In genomic region chr7:121932768-121933167, GRCh38 we compare ENCODE assay signal across 22 cellular contexts. TPM values are rescaled to one million over a fixed set of nuclear protein-coding genes. Genes with fewer than 3 reads are reported as not detected.
"Had no signal": no experiment of that assay in that cellular context is flagged by ENCODE, and none has a peak within 500 bp of the region (broad histone marks: within the 10 kb centered on the region; RNA-seq: fewer than 3 reads in every experiment).

No MANE protein-coding gene starts in this region.

- H3K36me3 Mint-ChIP-seq: naive thymus-derived CD4-positive, alpha-beta T cell had no signal

- H3K4me1 Mint-ChIP-seq: naive thymus-derived CD4-positive, alpha-beta T cell had no signal

- H2AFZ ChIP-seq: neural progenitor cell had no signal

- H3K9me3 ChIP-seq: colonic mucosa, ovary, right atrium auricular region, sigmoid colon, stomach, thoracic aorta, transverse colon had no signal

- H3K27ac ChIP-seq: colonic mucosa, neural progenitor cell, ovary, right atrium auricular region, sigmoid colon, stomach, thoracic aorta, transverse colon had no signal

- H3K36me3 ChIP-seq: colonic mucosa, ovary, right atrium auricular region, sigmoid colon, stomach, thoracic aorta, transverse colon had no signal

- H3K4me2 ChIP-seq: neural progenitor cell had no signal

- DNase-seq: colonic mucosa; dermis blood vessel endothelial cell; erythroblast; foreskin melanocyte; head of caudate nucleus; hippocampal formation; kidney glomerular epithelial cell; mammary epithelial cell; naive thymus-derived CD4-positive, alpha-beta T cell; nucleus accumbens; ovary; sigmoid colon; stimulated activated CD4-positive, alpha-beta T cell treated with anti-CD3 and anti-CD28 coated beads, Interleukin-2, amount 100 ng/mL, for 24 hours; stimulated activated naive CD4-positive, alpha-beta T cell; stomach; substantia nigra; transverse colon had no signal

- H3K27ac Mint-ChIP-seq: naive thymus-derived CD4-positive, alpha-beta T cell; neural progenitor cell had no signal

- H3K9me3 Mint-ChIP-seq: neural progenitor cell had no signal

- H3K4me3 ChIP-seq: colonic mucosa, neural progenitor cell, ovary, right atrium auricular region, sigmoid colon, skin epidermis, stomach, thoracic aorta, transverse colon had no signal

- H3K4me3 Mint-ChIP-seq: naive thymus-derived CD4-positive, alpha-beta T cell; neural progenitor cell had no signal

- ATAC-seq: naive thymus-derived CD4-positive, alpha-beta T cell had no signal

- H3K9ac ChIP-seq: neural progenitor cell had no signal

- H3K27me3 ChIP-seq: colonic mucosa, neural progenitor cell, ovary, right atrium auricular region, sigmoid colon, stomach, transverse colon had no signal

- H3K4me1 ChIP-seq: colonic mucosa, right atrium auricular region, sigmoid colon, stomach, transverse colon had no signal

RNA-seq across cellular contexts. Expression of gene PTPRZ1, which starts 59.8 kb away (rescaled TPM):
- total RNA-seq: mononuclear cell; naive thymus-derived CD4-positive, alpha-beta T cell had no signal
